Comparison of ENCODE assay signal across 8 cellular contexts in the genomic region with DNA sequence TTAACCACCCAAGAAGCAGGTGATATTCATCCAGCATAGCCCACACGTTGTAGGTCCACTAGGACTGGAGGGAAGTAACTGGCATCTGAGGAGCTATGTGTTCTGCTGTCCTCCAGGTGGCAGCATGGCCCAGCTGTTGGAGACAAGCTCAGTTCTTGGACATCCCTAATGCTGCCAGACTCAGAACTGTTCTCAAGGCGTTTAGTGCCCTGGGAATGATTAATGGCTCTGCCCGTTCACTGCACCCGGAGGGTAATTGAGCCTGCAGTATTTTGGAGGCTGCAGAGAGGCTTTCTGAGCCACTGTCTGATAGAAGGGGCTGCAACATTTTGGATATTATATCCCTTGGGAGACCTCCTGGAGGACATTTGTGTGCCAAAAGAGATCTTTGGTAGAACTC.
A peak's percentile ranks its signal among the peaks of the same experiment; 100 is the strongest.
DNase-seq lines count a peak whose midpoint lies in the region; ATAC-seq and TF ChIP-seq lines count a peak whose summit lies in the region.

No MANE protein-coding gene starts in this region.

- H3K27me3 ChIP-seq in heart right ventricle (no peaks in the 10 kb centered on the region), prostate gland (replicated peaks; ENCODE audit: insufficient read depth) (no peaks in the 10 kb centered on the region)

- TF ChIP-seq CTCF in LNCAP (IDR thresholded peaks at IDR 0.05) (peak; percentile 84), heart right ventricle (IDR thresholded peaks at IDR 0.05) (peak; percentile 66 to 91 (median 83)), prostate gland (IDR thresholded peaks at IDR 0.05) (peak in 3 of 4 experiments; percentile 71 to 80 (median 78))

- DNase-seq in G401 (ENCODE audit: low spot score) (peak; percentile 78), GOT3 (lab: John Stamatoyannopoulos, UW) (peak; percentile 17), OCI-M1 (lab: John Stamatoyannopoulos, UW) (peak; percentile 75), heart right ventricle (peak; percentile 77 to 82), prostate gland (ENCODE audit: low spot score) (peak; percentile 73), activated gamma-delta T cell treated with Interleukin-2 at 50 U/mL for 16 hours (no peak)
- DNase-seq in activated naive CD8-positive, alpha-beta T cell treated with anti-CD3 and anti-CD28 coated beads, Interleukin-2, amount 50 U/mL, for 16 hours (ENCODE audit: low read depth, low spot score) = peak; percentile 0

- peak; percentile 86 to 99 (median 95) for ATAC-seq in heart right ventricle

- H3K4me1 ChIP-seq in heart right ventricle = peaks cover 0 to 4% (median 0%) of the 10 kb centered on the region in 9 donors
- no peaks in the 10 kb centered on the region for H3K4me1 ChIP-seq in prostate gland (replicated peaks)

- H3K27ac ChIP-seq in heart right ventricle (no peak overlapping the region), prostate gland (no peak overlapping the region)

- no peak for TF ChIP-seq POLR2A in prostate gland (IDR thresholded peaks at IDR 0.05)

- no peaks in the 10 kb centered on the region for H3K9me3 ChIP-seq in heart right ventricle
- H3K9me3 ChIP-seq in prostate gland = no peaks in the 10 kb centered on the region

- H3K36me3 ChIP-seq in heart right ventricle = no peaks in the 10 kb centered on the region
- no peaks in the 10 kb centered on the region for H3K36me3 ChIP-seq in prostate gland

- in situ Hi-C loops in G401 (cut with HindIII; ENCODE audit: low sequenced_read_pairs) = no loop called here

- intact Hi-C loops in heart right ventricle (cut with DNase I) = loop anchor here (1.0 to 10.0 kb wide), 14 partner anchors 269 to 1091 kb away; a partner anchor contains a TSS
- intact Hi-C loops in prostate gland (cut with DNase I) = loop anchor here (1.0 to 10.0 kb wide), 4 partner anchors 521 to 1059 kb away; a partner anchor contains a TSS

- H3K4me3 ChIP-seq in heart right ventricle = no peak overlapping the region
- no peak overlapping the region for H3K4me3 ChIP-seq in prostate gland

- WGBS in heart right ventricle, 2 donors = 0 to 1% methylated on average over 4 of the region's 4 CpGs
- 0% methylated on average over 4 of the region's 4 CpGs for WGBS in prostate gland
